8 cellular contexts compared by ENCODE assay signal in genomic region chr10:88879754-88880286, GRCh38. TPM values are rescaled to one million over a fixed set of nuclear protein-coding genes. Genes with fewer than 3 reads are reported as not detected.
DNase-seq lines count a peak whose midpoint lies in the region; ATAC-seq and TF ChIP-seq lines count a peak whose summit lies in the region.

Gene STAMBPL1 (plus strand): TSS chr10:88880245. CDS start chr10:88901709, 21,464 bp downstream.

- peak within 1 kb of the TSS; percentile 93 for H3K4me2 ChIP-seq in osteoblast (ENCODE audit: insufficient read depth, low read length)

- H3K27ac Mint-ChIP-seq in activated T-cell treated with anti-CD3 and anti-CD28 coated beads, Interleukin-2, amount 50 U/mL, for 72 hours, result peak within 1 kb of the TSS; percentile 96

- H3K4me3 Mint-ChIP-seq in activated T-cell treated with anti-CD3 and anti-CD28 coated beads, Interleukin-2, amount 50 U/mL, for 72 hours, result peak within 1 kb of the TSS; percentile 96

- H3K27me3 ChIP-seq in osteoblast (ENCODE audit: insufficient read depth, low read length) (no peaks in the 10 kb centered on the region), tibial nerve (no peaks in the 10 kb centered on the region)

- no peaks in the 10 kb centered on the region for H4K20me1 ChIP-seq in osteoblast (ENCODE audit: insufficient read depth, low read length)

- H3K9me3 ChIP-seq in osteoblast (ENCODE audit: low read depth, low read length) (no peaks in the 10 kb centered on the region), tibial nerve (no peaks in the 10 kb centered on the region)

- peaks cover 0 to 5% of the 10 kb centered on the region in 2 donors for H3K36me3 Mint-ChIP-seq in activated T-cell treated with anti-CD3 and anti-CD28 coated beads, Interleukin-2, amount 50 U/mL, for 72 hours (ENCODE audit: insufficient read depth in 2 of 2)

- H3K4me1 ChIP-seq in osteoblast (ENCODE audit: insufficient read depth, low read length) (peaks cover 32% of the 10 kb centered on the region), tibial nerve (peaks cover 0 to 30% (median 4%) of the 10 kb centered on the region in 4 donors)

- 2 to 3% methylated on average over 18 to 21 of the region's 24 CpGs for WGBS in tibial nerve, 2 donors

- peak; percentile 46 for ATAC-seq in GM18858 (IDR thresholded peaks at IDR 0.05; ENCODE audit: unreplicated experiment)
- peak; percentile 55 for ATAC-seq in HG03066 (IDR thresholded peaks at IDR 0.05; ENCODE audit: low read depth, unreplicated experiment)
- ATAC-seq in activated T-cell treated with anti-CD3 and anti-CD28 coated beads, Interleukin-2, amount 50 U/mL, for 72 hours (replicated peaks in 1 of 2), result peak; percentile 74

- H3K79me2 ChIP-seq in osteoblast (ENCODE audit: insufficient read depth, low read length), result peaks cover 31% of the 10 kb centered on the region

- peak within 1 kb of the TSS; percentile 90 for H2AFZ ChIP-seq in osteoblast (ENCODE audit: low read length)

- H3K36me3 ChIP-seq in osteoblast (ENCODE audit: insufficient read depth, low read length) (no peaks in the 10 kb centered on the region), tibial nerve (no peaks in the 10 kb centered on the region)

- H3K4me1 Mint-ChIP-seq in activated T-cell treated with anti-CD3 and anti-CD28 coated beads, Interleukin-2, amount 50 U/mL, for 72 hours (ENCODE audit: low read depth), result peaks cover 57% of the 10 kb centered on the region

- no peaks in the 10 kb centered on the region for H3K27me3 Mint-ChIP-seq in activated T-cell treated with anti-CD3 and anti-CD28 coated beads, Interleukin-2, amount 50 U/mL, for 72 hours (ENCODE audit: low read depth)

- H3K27ac ChIP-seq in 22Rv1 (peak within 1 kb of the TSS; percentile 85), osteoblast (ENCODE audit: low read depth, low read length) (peak within 1 kb of the TSS; percentile 74), tibial nerve (peak within 1 kb of the TSS; percentile 82 to 93 (median 90))

- no peak for TF ChIP-seq EP300 in tibial nerve (IDR thresholded peaks at IDR 0.05)

- H3K4me3 ChIP-seq in foreskin fibroblast (ENCODE audit: low read depth in 1 of 2, low read length in 2 of 2) (peak within 1 kb of the TSS; percentile 85 to 91), osteoblast (ENCODE audit: insufficient read depth, low read length) (peak within 1 kb of the TSS; percentile 75), tibial nerve (peak within 1 kb of the TSS; percentile 37 to 91 (median 70))

- TF ChIP-seq CTCF in 22Rv1 (IDR thresholded peaks at IDR 0.05), result no peak
- no peak for TF ChIP-seq CTCF in foreskin fibroblast (IDR thresholded peaks at IDR 0.05; ENCODE audit: low read depth, low read length)
- no peak for TF ChIP-seq CTCF in osteoblast (IDR thresholded peaks at IDR 0.05; ENCODE audit: extremely low read depth, low read depth, low read length)
- TF ChIP-seq CTCF in tibial nerve (IDR thresholded peaks at IDR 0.05), result no peak

- DNase-seq in NOMO-1 treated with DMSO at 0.1 percent for 48 hours (lab: John Stamatoyannopoulos, UW; ENCODE audit: unreplicated experiment) (peak; percentile 66), foreskin fibroblast (peak in 1 of 2 donors; percentile 55), osteoblast (ENCODE audit: insufficient read length, low spot score, missing footprints) (peak; percentile 67), tibial nerve (ENCODE audit: low spot score in 2 of 2) (peak in 1 of 2 donors; percentile 19)
- peak; percentile 85 to 86 for DNase-seq in activated T-cell treated with anti-CD3 and anti-CD28 coated beads, Interleukin-2, amount 50 U/mL, for 72 hours

- no peaks in the 10 kb centered on the region for H3K9me3 Mint-ChIP-seq in activated T-cell treated with anti-CD3 and anti-CD28 coated beads, Interleukin-2, amount 50 U/mL, for 72 hours

- TF ChIP-seq POLR2A in tibial nerve (IDR thresholded peaks at IDR 0.05), result no peak

RNA-seq across cellular contexts. Expression of gene STAMBPL1, which starts in this region (rescaled TPM):
- 10 to 100 TPM; 28.2 to 39.9 TPM for total RNA-seq in activated T-cell treated with anti-CD3 and anti-CD28 coated beads, Interleukin-2, amount 50 U/mL, for 72 hours
- total RNA-seq in osteoblast (10.3 and 11.6 TPM in 2 replicates), tibial nerve (10 to 100 TPM; 14.2 to 34.5 (median 25.5) TPM)
